2 cellular contexts compared by ENCODE assay signal in genomic region chr2:678964-679363, GRCh38.
TF ChIP-seq lines count a peak whose summit lies in the region.

No MANE protein-coding gene starts in this region.

TF ChIP-seq in WTC11, 78 proteins besides CTCF, POLR2A, EP300 and RAD21:
- TF ChIP-seq USF2 (CRISPR knock-in tag; IDR thresholded peaks at IDR 0.05) (no peak), ZNF671 (CRISPR knock-in tag; IDR thresholded peaks at IDR 0.05) (no peak), ZMAT4 (CRISPR knock-in tag; IDR thresholded peaks at IDR 0.05) (no peak), NFATC4 (CRISPR knock-in tag; IDR thresholded peaks at IDR 0.05) (no peak), HMGXB4 (CRISPR knock-in tag; IDR thresholded peaks at IDR 0.05) (no peak), CREB1 (CRISPR knock-in tag; IDR thresholded peaks at IDR 0.05) (no peak), ZNF423 (CRISPR knock-in tag; IDR thresholded peaks at IDR 0.05) (no peak), NR2C2 (CRISPR knock-in tag; IDR thresholded peaks at IDR 0.05) (no peak), AR (CRISPR knock-in tag; IDR thresholded peaks at IDR 0.05) (no peak), ZBTB21 (CRISPR knock-in tag; IDR thresholded peaks at IDR 0.05; ENCODE audit: borderline replicate concordance) (no peak), ZNF263 (CRISPR knock-in tag; IDR thresholded peaks at IDR 0.05; ENCODE audit: low read depth) (no peak), ESRRA (CRISPR knock-in tag; IDR thresholded peaks at IDR 0.05; ENCODE audit: borderline replicate concordance) (no peak), ZNF425 (CRISPR knock-in tag; conservative IDR thresholded peaks at IDR 0.05) (no peak), GRHL2 (CRISPR knock-in tag; IDR thresholded peaks at IDR 0.05; ENCODE audit: insufficient replicate concordance, severe bottlenecking) (no peak), TCF7 (CRISPR knock-in tag; IDR thresholded peaks at IDR 0.05; ENCODE audit: low read depth) (no peak), MLX (CRISPR knock-in tag; IDR thresholded peaks at IDR 0.05) (no peak), GABPB1 (CRISPR knock-in tag; IDR thresholded peaks at IDR 0.05) (no peak), CREM (CRISPR knock-in tag; IDR thresholded peaks at IDR 0.05) (no peak)

TF ChIP-seq in H1, 55 proteins besides CTCF, POLR2A, EP300 and RAD21:
- no peak for TF ChIP-seq ATF2 (IDR thresholded peaks at IDR 0.05; ENCODE audit: low read length)
- no peak for TF ChIP-seq TBP (IDR thresholded peaks at IDR 0.05; ENCODE audit: low read depth, low read length)
- no peak for TF ChIP-seq MAX (IDR thresholded peaks at IDR 0.05)
- no peak for TF ChIP-seq HDAC6 (IDR thresholded peaks at IDR 0.05; ENCODE audit: low read depth, low read length)
- TF ChIP-seq CHD7 (IDR thresholded peaks at IDR 0.05; ENCODE audit: insufficient replicate concordance, low read length) = no peak
- TF ChIP-seq BRCA1 (IDR thresholded peaks at IDR 0.05; ENCODE audit: low read depth, low read length) = no peak
- no peak for TF ChIP-seq KDM4A (IDR thresholded peaks at IDR 0.05; ENCODE audit: low read depth, low read length, severe bottlenecking)
- TF ChIP-seq ASH2L (IDR thresholded peaks at IDR 0.05; ENCODE audit: low read length) = no peak
- no peak for TF ChIP-seq USF2 (IDR thresholded peaks at IDR 0.05; ENCODE audit: low read length)
- TF ChIP-seq ZNF274 (IDR thresholded peaks at IDR 0.05; ENCODE audit: borderline replicate concordance, extremely low read depth, low read length) = no peak
- TF ChIP-seq GABPA (IDR thresholded peaks at IDR 0.05; ENCODE audit: borderline replicate concordance, insufficient read depth, low read length) = no peak
- no peak for TF ChIP-seq SP4 (IDR thresholded peaks at IDR 0.05; ENCODE audit: low read length)
- TF ChIP-seq MAFK (IDR thresholded peaks at IDR 0.05; ENCODE audit: low read depth, low read length) = no peak
- TF ChIP-seq RNF2 (IDR thresholded peaks at IDR 0.05; ENCODE audit: borderline replicate concordance, low read depth, low read length, missing control alignments, poor library complexity, severe bottlenecking) = no peak
- TF ChIP-seq ATF3 (IDR thresholded peaks at IDR 0.05; ENCODE audit: insufficient read depth, low read depth, low read length) = no peak
- no peak for TF ChIP-seq SIX5 (IDR thresholded peaks at IDR 0.05; ENCODE audit: low read depth, low read length)
- no peak for TF ChIP-seq SAP30 (IDR thresholded peaks at IDR 0.05; ENCODE audit: insufficient read depth, insufficient replicate concordance, low read length)
